In genomic region chr12:47077206-47078085, GRCh38 we compare ENCODE assay signal across 1 cellular context.
TF ChIP-seq lines count a peak whose summit lies in the region.

No MANE protein-coding gene starts in this region.

TF ChIP-seq in HepG2, 621 proteins besides CTCF, POLR2A, EP300 and RAD21:
- no peak for TF ChIP-seq HOXA7 (CRISPR knock-in tag; IDR thresholded peaks at IDR 0.05)
- TF ChIP-seq SP140L (CRISPR knock-in tag; IDR thresholded peaks at IDR 0.05; ENCODE audit: borderline replicate concordance) = no peak
- peak; percentile 87 for TF ChIP-seq ATF7 (IDR thresholded peaks at IDR 0.05)
- no peak for TF ChIP-seq ATF7 (CRISPR knock-in tag; IDR thresholded peaks at IDR 0.05)
- no peak for TF ChIP-seq SRF (IDR thresholded peaks at IDR 0.05; ENCODE audit: low read depth, low read length)
